1 cellular context compared by ENCODE assay signal in the genomic region with DNA sequence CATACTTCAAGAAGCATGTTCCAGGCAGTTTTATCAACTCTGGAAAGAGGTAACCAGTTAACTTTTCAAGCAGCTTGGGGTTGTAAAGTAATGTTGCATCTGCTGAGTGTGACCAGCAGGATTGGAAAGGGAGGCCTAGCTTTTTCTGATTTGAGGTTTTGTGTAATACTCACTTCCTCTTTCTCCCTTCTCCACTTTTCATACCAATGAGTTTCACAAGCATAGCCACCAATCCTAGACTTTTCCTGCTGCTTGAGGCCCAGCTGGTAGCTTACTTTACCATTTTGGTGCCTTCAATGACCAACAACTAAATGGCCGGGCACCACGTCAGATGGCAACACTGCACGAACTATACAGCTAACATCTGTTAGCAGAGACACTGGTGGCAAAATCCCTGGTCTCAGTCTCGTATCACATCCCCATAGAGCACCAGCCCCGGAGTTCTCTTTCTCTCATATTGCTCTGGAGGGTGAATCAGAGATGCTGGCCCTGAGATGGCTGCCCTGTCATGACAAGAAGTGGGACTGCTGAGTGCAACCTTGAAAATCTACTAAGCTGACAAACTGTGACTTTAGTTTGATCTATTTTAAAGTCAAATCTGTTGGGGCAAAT.
TF ChIP-seq lines count a peak whose summit lies in the region.

No MANE protein-coding gene starts in this region.

TF ChIP-seq in GM12878, 131 proteins besides CTCF, POLR2A, EP300 and RAD21 (continued from another document):
- TF ChIP-seq, protein P1, sequence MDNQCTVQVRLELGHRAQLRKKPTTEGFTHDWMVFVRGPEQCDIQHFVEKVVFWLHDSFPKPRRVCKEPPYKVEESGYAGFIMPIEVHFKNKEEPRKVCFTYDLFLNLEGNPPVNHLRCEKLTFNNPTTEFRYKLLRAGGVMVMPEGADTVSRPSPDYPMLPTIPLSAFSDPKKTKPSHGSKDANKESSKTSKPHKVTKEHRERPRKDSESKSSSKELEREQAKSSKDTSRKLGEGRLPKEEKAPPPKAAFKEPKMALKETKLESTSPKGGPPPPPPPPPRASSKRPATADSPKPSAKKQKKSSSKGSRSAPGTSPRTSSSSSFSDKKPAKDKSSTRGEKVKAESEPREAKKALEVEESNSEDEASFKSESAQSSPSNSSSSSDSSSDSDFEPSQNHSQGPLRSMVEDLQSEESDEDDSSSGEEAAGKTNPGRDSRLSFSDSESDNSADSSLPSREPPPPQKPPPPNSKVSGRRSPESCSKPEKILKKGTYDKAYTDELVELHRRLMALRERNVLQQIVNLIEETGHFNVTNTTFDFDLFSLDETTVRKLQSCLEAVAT (IDR thresholded peaks at IDR 0.05) = no peak
- TF ChIP-seq, protein P2, sequence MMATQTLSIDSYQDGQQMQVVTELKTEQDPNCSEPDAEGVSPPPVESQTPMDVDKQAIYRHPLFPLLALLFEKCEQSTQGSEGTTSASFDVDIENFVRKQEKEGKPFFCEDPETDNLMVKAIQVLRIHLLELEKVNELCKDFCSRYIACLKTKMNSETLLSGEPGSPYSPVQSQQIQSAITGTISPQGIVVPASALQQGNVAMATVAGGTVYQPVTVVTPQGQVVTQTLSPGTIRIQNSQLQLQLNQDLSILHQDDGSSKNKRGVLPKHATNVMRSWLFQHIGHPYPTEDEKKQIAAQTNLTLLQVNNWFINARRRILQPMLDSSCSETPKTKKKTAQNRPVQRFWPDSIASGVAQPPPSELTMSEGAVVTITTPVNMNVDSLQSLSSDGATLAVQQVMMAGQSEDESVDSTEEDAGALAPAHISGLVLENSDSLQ (IDR thresholded peaks at IDR 0.05) = no peak
- TF ChIP-seq LARP7 (IDR thresholded peaks at IDR 0.05) = no peak
- peak; percentile 90 for TF ChIP-seq IRF4 (IDR thresholded peaks at IDR 0.05; ENCODE audit: low read depth, low read length)
- no peak for TF ChIP-seq FOXK2 (IDR thresholded peaks at IDR 0.05)
- peak; percentile 62; the same call in 1 of the 2 replicates for TF ChIP-seq NFIC (IDR thresholded peaks at IDR 0.05; ENCODE audit: low read depth, low read length)
TF ChIP-seq in GM12878: peak in this region for 15.
